In the genomic region with DNA sequence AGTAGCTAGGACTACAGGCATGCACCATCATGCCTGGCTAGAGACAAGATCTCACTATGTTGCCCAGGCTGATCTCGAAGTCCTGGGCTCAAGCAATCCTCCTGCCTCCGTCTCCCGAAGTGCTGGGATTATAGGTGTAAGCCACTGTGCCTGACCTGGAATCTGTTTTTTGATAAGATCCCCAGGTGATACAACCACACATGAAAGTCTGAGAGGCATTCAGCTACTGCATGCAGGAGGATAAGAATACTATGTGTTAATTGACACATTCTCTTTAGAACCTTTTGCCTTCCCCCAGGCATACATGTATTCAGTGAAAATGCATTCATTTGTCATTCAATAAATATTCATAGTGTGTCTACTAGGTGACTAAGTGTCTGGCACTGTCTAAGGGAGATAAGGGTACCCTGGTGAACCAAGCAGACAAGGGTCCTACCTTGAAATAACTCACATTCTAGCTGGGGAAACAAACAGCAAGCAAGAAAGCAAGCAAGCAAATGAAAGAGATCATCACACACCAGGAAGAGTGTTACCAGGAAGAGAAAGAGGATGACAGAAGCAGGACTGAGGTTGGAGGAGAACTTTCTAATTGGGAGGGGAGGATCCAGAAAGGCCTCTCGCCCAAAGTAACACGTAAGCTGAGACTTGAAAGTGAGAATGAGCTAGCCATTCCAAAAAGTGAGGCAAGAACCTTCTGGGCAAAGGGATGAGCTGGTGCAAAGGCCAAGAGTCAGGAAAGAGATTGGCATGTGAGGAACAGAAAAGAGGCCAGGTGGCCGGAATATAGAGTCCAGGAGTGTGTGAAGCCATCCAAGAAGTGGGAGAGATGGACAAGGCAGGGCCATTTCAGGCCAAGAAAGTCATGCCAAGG, we compare ENCODE assay signal across 15 cellular contexts. TPM values are rescaled to one million over a fixed set of nuclear protein-coding genes. Genes with fewer than 3 reads are reported as not detected.
DNase-seq lines count a peak whose midpoint lies in the region; ATAC-seq, FAIRE-seq and TF ChIP-seq lines count a peak whose summit lies in the region.
"Had no signal": no experiment of that assay in that cellular context is flagged by ENCODE, and none has a peak within 500 bp of the region (broad histone marks: within the 10 kb centered on the region; RNA-seq: fewer than 3 reads in every experiment).

No MANE protein-coding gene starts in this region.

- H3K4me1 ChIP-seq in mammary epithelial cell (ENCODE audit: insufficient read depth, low read length) (peaks cover 54% of the 10 kb centered on the region), HepG2 (ENCODE audit: insufficient read depth, low read length) (peaks cover 52% of the 10 kb centered on the region)

- H3K4me3 ChIP-seq in mammary epithelial cell (replicated peaks in 1 of 3; ENCODE audit: insufficient read depth in 1 of 3, low read depth in 2 of 3, low read length in 3 of 3): no peak overlapping the region
- no peak overlapping the region for H3K4me3 ChIP-seq in HepG2 (replicated peaks in 1 of 3; ENCODE audit: insufficient read depth in 1 of 3, low read depth in 2 of 3, low read length in 3 of 3)
- H3K4me3 ChIP-seq: ascending aorta, mucosa of descending colon, pancreas had no signal

- POLR2A ChIA-PET in HepG2 (lab: Yijun Ruan, JAX): no interaction called here

- no peak for TF ChIP-seq CTCF in CD14-positive monocyte (IDR thresholded peaks at IDR 0.05)
- no peak for TF ChIP-seq CTCF in mammary epithelial cell (conservative IDR thresholded peaks at IDR 0.05 in 1 of 2, IDR thresholded peaks at IDR 0.05 in 1 of 2; ENCODE audit: extremely low read depth in 1 of 2, insufficient read depth in 1 of 2, low read depth in 1 of 2, low read length in 2 of 2)
- TF ChIP-seq CTCF in HepG2 (CRISPR knock-in tag; IDR thresholded peaks at IDR 0.05): no peak

- FAIRE-seq in HepG2 (lab: Jason Lieb, UNC): no peak
- FAIRE-seq: frontal cortex, pancreas had no signal

- H3K4me2 ChIP-seq in mammary epithelial cell (ENCODE audit: insufficient read depth, low read depth, low read length) (peak overlapping the region; percentile 22), HepG2 (ENCODE audit: low read depth, low read length) (no peak overlapping the region)

- no peak for TF ChIP-seq RAD21 in HepG2 (CRISPR knock-in tag; IDR thresholded peaks at IDR 0.05)

- CTCF ChIA-PET in mammary epithelial cell (lab: Charles Lee; ENCODE audit: low non-redundant PET) (no interaction called here), HepG2 (lab: Yijun Ruan, JAX; ENCODE audit: low intra/inter-chr PET ratio, low total read pairs) (no interaction called here)

- H2AFZ ChIP-seq in mammary epithelial cell (ENCODE audit: low read depth, low read length) (no peak overlapping the region), HepG2 (ENCODE audit: low read length) (no peak overlapping the region)

- 81% methylated on average over 6 of the region's 6 CpGs for WGBS in mammary epithelial cell (ENCODE audit: low coverage, missing lambda C conversion rate)
- 90% methylated on average over 6 of the region's 6 CpGs for WGBS in HepG2 (ENCODE audit: low lambda C conversion rate)

- H3K9me3 ChIP-seq in mammary epithelial cell (replicated peaks; ENCODE audit: insufficient read depth, low read length): no peaks in the 10 kb centered on the region
- H3K9me3 ChIP-seq in HepG2 (ENCODE audit: low read length): no peaks in the 10 kb centered on the region
- H3K9me3 ChIP-seq: ascending aorta, mucosa of descending colon, pancreas had no signal

- peaks cover 0 to 2% (median 0%) of the 10 kb centered on the region in 7 donors for H3K9me3 Mint-ChIP-seq in CD14-positive monocyte
- H3K9me3 Mint-ChIP-seq in activated T-helper 1 cell treated with anti-CD3 and anti-CD28 coated beads, Interleukin-12 subunit alpha, Interleukin-12 subunit beta, Interleukin-2, Interleukin-4 antibody, amounts not matched to agents 30 ng/mL and 10 ng/mL and 1 ng/mL, durations not matched to agents 14 hours and 24 hours and 36 hours: no peaks in the 10 kb centered on the region
- H3K9me3 Mint-ChIP-seq: activated T-cell treated with anti-CD3 and anti-CD28 coated beads, Interleukin-2, amount 50 U/mL, for 72 hours had no signal

- in situ Hi-C loops in mammary epithelial cell (cut with MboI; ENCODE audit: low sequenced_read_pairs in 2 of 2) (no loop called here), HepG2 (cut with HindIII; ENCODE audit: extremely low pct_ligation_motif_present, low pct_unique_long_range_greater_than_20kb) (loop anchor here (5.0 kb wide), 1 partner anchor 69 kb away; no protein-coding TSS in a partner anchor)

- BruUV-seq in mammary epithelial cell (replicated peaks; lab: Mats Ljungman, UMichigan) (no TSS peak), HepG2 (replicated peaks; lab: Mats Ljungman, UMichigan) (no TSS peak)

- TF ChIP-seq POLR2A in HepG2 (IDR thresholded peaks at IDR 0.05; ENCODE audit: insufficient read depth in 1 of 2, low read depth in 2 of 2, low read length in 2 of 2): no peak

- peaks cover 22 to 25% of the 10 kb centered on the region in 2 donors for H3K36me3 Mint-ChIP-seq in CD14-positive monocyte
- peaks cover 18% of the 10 kb centered on the region for H3K36me3 Mint-ChIP-seq in activated T-helper 1 cell treated with anti-CD3 and anti-CD28 coated beads, Interleukin-12 subunit alpha, Interleukin-12 subunit beta, Interleukin-2, Interleukin-4 antibody, amounts not matched to agents 30 ng/mL and 10 ng/mL and 1 ng/mL, durations not matched to agents 14 hours and 24 hours and 36 hours (ENCODE audit: low read depth)

- H3K9ac ChIP-seq in mammary epithelial cell (ENCODE audit: insufficient read depth, low read length) (no peak overlapping the region), HepG2 (ENCODE audit: insufficient read depth, low read depth, low read length) (no peak overlapping the region)

- no peak for ATAC-seq in HepG2
- ATAC-seq: activated T-cell treated with anti-CD3 and anti-CD28 coated beads, Interleukin-2, amount 50 U/mL, for 72 hours; mucosa of descending colon; pancreas had no signal

- peaks cover 1 to 12% (median 8%) of the 10 kb centered on the region in 3 donors for H3K27me3 Mint-ChIP-seq in CD14-positive monocyte (ENCODE audit: low read depth in 3 of 3)
- no peaks in the 10 kb centered on the region for H3K27me3 Mint-ChIP-seq in activated T-helper 1 cell treated with anti-CD3 and anti-CD28 coated beads, Interleukin-12 subunit alpha, Interleukin-12 subunit beta, Interleukin-2, Interleukin-4 antibody, amounts not matched to agents 30 ng/mL and 10 ng/mL and 1 ng/mL, durations not matched to agents 14 hours and 24 hours and 36 hours (ENCODE audit: insufficient read depth)

- no peak overlapping the region for H3K4me3 Mint-ChIP-seq in CD14-positive monocyte
- no peak overlapping the region for H3K4me3 Mint-ChIP-seq in activated T-helper 1 cell treated with anti-CD3 and anti-CD28 coated beads, Interleukin-12 subunit alpha, Interleukin-12 subunit beta, Interleukin-2, Interleukin-4 antibody, amounts not matched to agents 30 ng/mL and 10 ng/mL and 1 ng/mL, durations not matched to agents 14 hours and 24 hours and 36 hours
- H3K4me3 Mint-ChIP-seq: activated T-cell treated with anti-CD3 and anti-CD28 coated beads, Interleukin-2, amount 50 U/mL, for 72 hours had no signal

- H3K27ac ChIP-seq in mammary epithelial cell (ENCODE audit: insufficient read depth, low read depth, low read length) (peak overlapping the region; percentile 43), HepG2 (ENCODE audit: extremely low read length, insufficient read depth, low read length) (no peak overlapping the region)
- H3K27ac ChIP-seq: ascending aorta, pancreas had no signal

- no peaks in the 10 kb centered on the region for H3K27me3 ChIP-seq in mammary epithelial cell (ENCODE audit: insufficient read depth, low read length)
- H3K27me3 ChIP-seq in HepG2 (ENCODE audit: control insufficient read depth in 1 of 2, insufficient read depth in 2 of 2, low read length in 2 of 2): no peaks in the 10 kb centered on the region
- H3K27me3 ChIP-seq: ascending aorta, pancreas had no signal

- H4K20me1 ChIP-seq in mammary epithelial cell (ENCODE audit: insufficient read depth, low read length): no peaks in the 10 kb centered on the region
- no peaks in the 10 kb centered on the region for H4K20me1 ChIP-seq in HepG2 (ENCODE audit: insufficient read depth, low read length)

- intact Hi-C loops in CD14-positive monocyte (cut with micrococcal nuclease): loop anchor here in 1 of 2 donors (10.0 kb wide), 2 partner anchors 66 to 94 kb away; a partner anchor contains a TSS
- intact Hi-C loops in mammary epithelial cell (cut with micrococcal nuclease): loop anchor here (1.0 to 5.0 kb wide), 2 partner anchors 125 to 136 kb away; a partner anchor contains a TSS
- intact Hi-C loops in HepG2 (cut with micrococcal nuclease; ENCODE audit: unreplicated experiment): no loop called here
- intact Hi-C loops in activated T-helper 1 cell treated with anti-CD3 and anti-CD28 coated beads, Interleukin-12 subunit alpha, Interleukin-12 subunit beta, Interleukin-2, Interleukin-4 antibody, amounts not matched to agents 30 ng/mL and 10 ng/mL and 1 ng/mL, durations not matched to agents 14 hours and 24 hours and 36 hours (cut with micrococcal nuclease): no loop called here

- H3K27ac Mint-ChIP-seq in CD14-positive monocyte: peak overlapping the region in 5 of 7 donors; percentile 3 to 62 (median 31)
- no peak overlapping the region for H3K27ac Mint-ChIP-seq in activated T-helper 1 cell treated with anti-CD3 and anti-CD28 coated beads, Interleukin-12 subunit alpha, Interleukin-12 subunit beta, Interleukin-2, Interleukin-4 antibody, amounts not matched to agents 30 ng/mL and 10 ng/mL and 1 ng/mL, durations not matched to agents 14 hours and 24 hours and 36 hours
- H3K27ac Mint-ChIP-seq: activated T-cell treated with anti-CD3 and anti-CD28 coated beads, Interleukin-2, amount 50 U/mL, for 72 hours had no signal

- TF ChIP-seq EP300 in HepG2 (IDR thresholded peaks at IDR 0.05; ENCODE audit: low read depth in 2 of 2, low read length in 2 of 2) (no peak), HepG2 (CRISPR knock-in tag; IDR thresholded peaks at IDR 0.05; ENCODE audit: borderline replicate concordance) (no peak)

- peaks cover 57% of the 10 kb centered on the region for H3K4me1 Mint-ChIP-seq in CD14-positive monocyte
- H3K4me1 Mint-ChIP-seq in activated T-helper 1 cell treated with anti-CD3 and anti-CD28 coated beads, Interleukin-12 subunit alpha, Interleukin-12 subunit beta, Interleukin-2, Interleukin-4 antibody, amounts not matched to agents 30 ng/mL and 10 ng/mL and 1 ng/mL, durations not matched to agents 14 hours and 24 hours and 36 hours (ENCODE audit: low read depth): peaks cover 45% of the 10 kb centered on the region

- no peaks in the 10 kb centered on the region for H3K36me3 ChIP-seq in mammary epithelial cell (ENCODE audit: insufficient read depth, low read length)
- H3K36me3 ChIP-seq in HepG2 (replicated peaks in 1 of 2; ENCODE audit: control insufficient read depth in 1 of 2, insufficient read depth in 2 of 2, low read length in 2 of 2): 0 out of 5 replicates have a peak, but pooled peaks cover 0 to 1% of the 10 kb centered on the region in 2 experiments
- H3K36me3 ChIP-seq: pancreas had no signal

- dilution Hi-C loops in mammary epithelial cell (cut with HindIII; ENCODE audit: low sequenced_read_pairs): no loop called here

- H3K79me2 ChIP-seq in mammary epithelial cell (ENCODE audit: insufficient read depth, low read length) (peaks cover 66% of the 10 kb centered on the region), HepG2 (ENCODE audit: insufficient read depth, low read length) (peaks cover 13% of the 10 kb centered on the region)

- DNase-seq in CD14-positive monocyte (ENCODE audit: low spot score) (no peak), M059J (ENCODE audit: low read depth) (peak; percentile 65), mammary epithelial cell (peak; percentile 33), HepG2 (ENCODE audit: low spot score) (no peak), NCI-H128 (lab: John Stamatoyannopoulos, UW; ENCODE audit: unreplicated experiment) (no peak)
- DNase-seq in activated T-helper 1 cell treated with anti-CD3 and anti-CD28 coated beads, Interleukin-12 subunit alpha, Interleukin-12 subunit beta, Interleukin-2, Interleukin-4 antibody, amounts not matched to agents 30 ng/mL and 10 ng/mL and 1 ng/mL, durations not matched to agents 14 hours and 24 hours and 36 hours (ENCODE audit: low spot score): no peak
- no peak for DNase-seq in effector CD8-positive, alpha-beta T cell (lab: John Stamatoyannopoulos, UW)
- no peak for DNase-seq in activated CD4-positive, alpha-beta T cell treated with anti-CD3 and anti-CD28 coated beads for 4 hours
- DNase-seq: activated T-cell treated with anti-CD3 and anti-CD28 coated beads, Interleukin-2, amount 50 U/mL, for 72 hours; KG1; mucosa of descending colon; NCI-H524 treated with DMSO at 0.1 percent for 48 hours; pancreas had no signal

RNA-seq across cellular contexts. Expression of a gene that starts 6.5 kb away (rescaled TPM):
- polyA plus RNA-seq in CD14-positive monocyte (1 to 10 TPM; 2.4 TPM), mammary epithelial cell (5.3 TPM), HepG2 (2011; rRNA removed) (1.8 and 1.9 TPM in 2 replicates)
- total RNA-seq in M059J (2014; rRNA removed; shearing (Covaris generic)): 4.3 and 4.7 TPM in 2 replicates
- total RNA-seq in mammary epithelial cell (10 to 100 TPM; 12.3 to 37.3 TPM), HepG2 (2016; rRNA removed; fragmentation: Illumina TruSeq; extraction: Trizol) (6.4 TPM in 2 replicates)
- 9.5 TPM for polyA minus RNA-seq in mammary epithelial cell
- total RNA-seq in HepG2 (2016; cell fraction: cytosol; rRNA removed; fragmentation: Illumina TruSeq; extraction: Trizol; ENCODE audit: low read depth): 1.1 TPM in 2 replicates
- total RNA-seq in HepG2 (2016; cell fraction: insoluble cytoplasmic fraction; rRNA removed; fragmentation: Illumina TruSeq; extraction: Trizol): 5.1 and 7.1 TPM in 2 replicates
- 3.3 and 3.7 TPM in 2 replicates for total RNA-seq in HepG2 (2016; cell fraction: membrane; rRNA removed; fragmentation: Illumina TruSeq; extraction: Trizol)
- 11.3 and 14.8 TPM in 2 replicates for total RNA-seq in HepG2 (2016; cell fraction: nucleus; rRNA removed; fragmentation: Illumina TruSeq; extraction: Trizol)
- polyA plus RNA-seq in HepG2 (2011; cell fraction: cytosol; rRNA removed): 1.1 and 1.2 TPM in 2 replicates
- polyA plus RNA-seq in HepG2 (2011; cell fraction: nucleus; rRNA removed): 3.9 TPM in 2 replicates
- polyA plus RNA-seq in HepG2 (2012): 0.56 and 0.64 TPM in 2 replicates
- 0.99 and 1.2 TPM in 2 replicates for polyA plus RNA-seq in HepG2 (2016; cell fraction: cytosol; fragmentation: Illumina TruSeq; extraction: Trizol; ENCODE audit: low read depth)
- polyA plus RNA-seq in HepG2 (2016; cell fraction: insoluble cytoplasmic fraction; fragmentation: Illumina TruSeq; extraction: Trizol; ENCODE audit: low read depth): 2.9 and 3.7 TPM in 2 replicates
- 2.2 and 2.5 TPM in 2 replicates for polyA plus RNA-seq in HepG2 (2016; cell fraction: membrane; fragmentation: Illumina TruSeq; extraction: Trizol; ENCODE audit: low read depth)
- polyA plus RNA-seq in HepG2 (2016; cell fraction: nucleus; fragmentation: Illumina TruSeq; extraction: Trizol; ENCODE audit: insufficient read depth, low read depth): 8.2 and 9.4 TPM in 2 replicates
- 10.2 and 14.8 TPM in 2 replicates for polyA minus RNA-seq in HepG2 (2011; rRNA and poly(A)+ RNA removed; ENCODE audit: low replicate concordance)
- 1.8 and 2.1 TPM in 2 replicates for polyA minus RNA-seq in HepG2 (2011; cell fraction: cytosol; rRNA and poly(A)+ RNA removed)
- polyA minus RNA-seq in HepG2 (2011; cell fraction: nucleus; rRNA and poly(A)+ RNA removed): 6.7 and 7.7 TPM in 2 replicates
- 12.4 and 13.6 TPM in 2 replicates for total RNA-seq in activated T-helper 1 cell treated with anti-CD3 and anti-CD28 coated beads, Interleukin-12 subunit alpha, Interleukin-12 subunit beta, Interleukin-2, Interleukin-4 antibody, amounts not matched to agents 30 ng/mL and 10 ng/mL and 1 ng/mL, durations not matched to agents 14 hours and 24 hours and 36 hours

Comparison
In these comparisons a context has a peak if more than half of its experiments do, and no peak if none do; other contexts are left out.
1. DNase-seq: peak in M059J (single experiment) and mammary epithelial cell (single experiment); none in CD14-positive monocyte (single experiment), HepG2 (single experiment), activated T-helper 1 cell treated with anti-CD3 and anti-CD28 coated beads, Interleukin-12 subunit alpha, Interleukin-12 subunit beta, Interleukin-2, Interleukin-4 antibody, amounts not matched to agents 30 ng/mL and 10 ng/mL and 1 ng/mL, durations not matched to agents 14 hours and 24 hours and 36 hours (single experiment), effector CD8-positive, alpha-beta T cell (single experiment), activated CD4-positive, alpha-beta T cell treated with anti-CD3 and anti-CD28 coated beads for 4 hours (0 of 2) and NCI-H128 (single experiment).